Comparison of ENCODE assay signal across 1 cellular context in the genomic region with DNA sequence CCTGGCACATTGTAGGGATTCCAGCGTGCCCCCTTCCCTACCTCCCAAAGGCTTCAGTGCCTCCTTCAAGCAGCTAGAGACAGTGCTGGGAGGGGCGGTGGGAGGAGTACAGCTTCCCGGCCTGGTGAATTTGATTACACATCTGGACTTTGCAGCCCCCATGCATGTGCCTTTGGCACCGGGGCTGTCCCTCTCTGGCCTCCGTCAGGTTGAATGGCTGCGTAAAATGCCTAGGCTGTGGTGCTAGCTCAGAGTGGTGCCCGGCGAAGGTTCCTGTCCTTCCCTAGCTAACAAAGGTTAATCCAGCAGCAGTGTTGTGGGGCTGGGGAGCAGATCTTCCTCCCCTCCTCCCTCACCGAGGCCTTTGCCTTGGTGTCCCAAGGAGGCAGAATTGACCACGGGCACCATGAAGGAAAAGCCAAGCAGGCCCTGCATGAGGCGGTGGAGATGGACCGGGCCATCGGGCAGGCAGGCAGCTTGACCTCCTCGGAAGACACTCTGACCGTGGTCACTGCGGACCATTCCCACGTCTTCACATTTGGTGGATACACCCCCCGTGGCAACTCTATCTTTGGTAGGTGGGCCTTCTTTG.
TF ChIP-seq lines count a peak whose summit lies in the region.

No MANE protein-coding gene starts in this region.

TF ChIP-seq in IMR-90, 13 proteins besides CTCF, POLR2A, EP300 and RAD21:
- TF ChIP-seq BHLHE40 (IDR thresholded peaks at IDR 0.05; ENCODE audit: low read depth, low read length) (no peak), CHD1 (IDR thresholded peaks at IDR 0.05; ENCODE audit: low read depth, low read length) (no peak), MAZ (IDR thresholded peaks at IDR 0.05; ENCODE audit: borderline replicate concordance, low read depth, low read length) (no peak), MAFK (IDR thresholded peaks at IDR 0.05; ENCODE audit: low read depth, low read length) (no peak), FOS (IDR thresholded peaks at IDR 0.05; ENCODE audit: low read depth, low read length) (no peak), MXI1 (IDR thresholded peaks at IDR 0.05; ENCODE audit: borderline replicate concordance, low read depth, low read length) (no peak), RFX5 (IDR thresholded peaks at IDR 0.05; ENCODE audit: low read depth, low read length) (no peak), CEBPB (IDR thresholded peaks at IDR 0.05; ENCODE audit: low read depth, low read length) (no peak), RCOR1 (IDR thresholded peaks at IDR 0.05; ENCODE audit: insufficient replicate concordance, low read length) (no peak), NFE2L2 (IDR thresholded peaks at IDR 0.05; ENCODE audit: low read depth, low read length) (no peak), SMC3 (IDR thresholded peaks at IDR 0.05; ENCODE audit: low read depth, low read length) (no peak)
- TF ChIP-seq, protein P1, sequence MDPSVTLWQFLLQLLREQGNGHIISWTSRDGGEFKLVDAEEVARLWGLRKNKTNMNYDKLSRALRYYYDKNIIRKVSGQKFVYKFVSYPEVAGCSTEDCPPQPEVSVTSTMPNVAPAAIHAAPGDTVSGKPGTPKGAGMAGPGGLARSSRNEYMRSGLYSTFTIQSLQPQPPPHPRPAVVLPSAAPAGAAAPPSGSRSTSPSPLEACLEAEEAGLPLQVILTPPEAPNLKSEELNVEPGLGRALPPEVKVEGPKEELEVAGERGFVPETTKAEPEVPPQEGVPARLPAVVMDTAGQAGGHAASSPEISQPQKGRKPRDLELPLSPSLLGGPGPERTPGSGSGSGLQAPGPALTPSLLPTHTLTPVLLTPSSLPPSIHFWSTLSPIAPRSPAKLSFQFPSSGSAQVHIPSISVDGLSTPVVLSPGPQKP (IDR thresholded peaks at IDR 0.05; ENCODE audit: borderline replicate concordance, low read depth, low read length) = no peak
